Comparison of ENCODE assay signal across 9 cellular contexts in the genomic region with DNA sequence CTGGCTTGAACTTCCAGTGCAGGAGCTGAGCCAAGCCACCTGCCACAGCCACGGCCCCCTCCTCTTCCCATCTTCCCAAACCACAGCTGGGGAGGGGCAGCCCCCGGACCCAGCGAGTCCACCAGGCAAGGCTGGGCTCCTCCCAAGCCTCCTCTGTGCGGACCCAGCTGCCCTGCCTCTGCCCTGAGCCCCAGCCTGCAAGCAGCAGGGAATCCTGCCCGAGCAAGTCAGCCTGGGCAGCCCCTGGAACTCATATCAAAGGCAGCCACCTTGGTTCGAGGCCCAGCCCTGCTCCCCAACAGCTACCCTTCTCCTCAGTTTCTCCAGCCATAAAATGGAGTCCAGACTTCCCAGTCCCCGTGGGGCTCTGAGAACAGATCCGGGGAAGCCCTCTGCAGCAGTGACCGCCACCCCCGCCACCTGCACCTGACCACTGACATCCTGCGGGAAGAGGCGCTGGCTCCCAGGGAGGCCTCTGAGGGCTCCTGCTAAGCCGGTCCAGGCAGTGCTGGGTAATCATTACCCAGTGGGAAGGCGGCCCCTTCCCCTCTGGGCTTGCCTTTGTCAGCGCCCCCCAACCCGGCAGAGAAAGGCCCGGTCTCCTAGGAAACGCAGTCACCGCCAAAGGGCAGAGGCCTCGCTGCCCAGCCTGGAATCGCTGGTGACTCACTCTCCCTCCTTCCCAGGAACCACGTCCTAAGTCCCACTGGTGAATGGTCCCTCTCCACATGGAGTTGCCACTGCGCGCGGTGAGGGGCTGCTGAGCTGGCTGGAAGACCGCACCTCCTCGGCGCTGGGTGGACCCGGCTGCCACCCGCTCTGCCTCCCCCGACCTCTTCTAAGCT. TPM values are rescaled to one million over a fixed set of nuclear protein-coding genes. Genes with fewer than 3 reads are reported as not detected.
DNase-seq lines count a peak whose midpoint lies in the region; ATAC-seq, FAIRE-seq and TF ChIP-seq lines count a peak whose summit lies in the region.
"Had no signal": no experiment of that assay in that cellular context is flagged by ENCODE, and none has a peak within 500 bp of the region (broad histone marks: within the 10 kb centered on the region; RNA-seq: fewer than 3 reads in every experiment).

No MANE protein-coding gene starts in this region.

- TF ChIP-seq CTCF in A549 (IDR thresholded peaks at IDR 0.05): no peak
- no peak for TF ChIP-seq CTCF in WTC11 (IDR thresholded peaks at IDR 0.05)

- peak overlapping the region; percentile 98 for H3K4me3 ChIP-seq in A549
- H3K4me3 ChIP-seq in H7 (ENCODE audit: insufficient read depth, low read depth, low read length): peak overlapping the region; percentile 90
- peak overlapping the region; percentile 99 for H3K4me3 ChIP-seq in trophoblast cell (ENCODE audit: low read depth, low read length)

- no peak overlapping the region for H3K23ac ChIP-seq in trophoblast cell (ENCODE audit: low read length)

- POLR2A ChIA-PET in A549 (lab: Yijun Ruan, JAX): interaction anchor here (0.9 kb wide), 1 partner anchor 116 kb away, joined by 4 read pairs; no protein-coding TSS in a partner anchor
- POLR2A ChIA-PET in WTC11 (lab: Charles Lee): interaction anchor here (0.6 kb wide), 1 partner anchor 34 kb away, joined by 3 read pairs; no protein-coding TSS in a partner anchor

- peak overlapping the region; percentile 95 for H2BK5ac ChIP-seq in trophoblast cell (ENCODE audit: low read depth, low read length, poor library complexity)

- intact Hi-C loops in Right ventricle myocardium superior (cut with DNase I): no loop called here

- H2AK5ac ChIP-seq in trophoblast cell (ENCODE audit: low read length): peak overlapping the region; percentile 91

- H3K36me3 ChIP-seq in H7 (replicated peaks; ENCODE audit: control insufficient read depth, insufficient read depth, low read length) (no peaks in the 10 kb centered on the region), trophoblast cell (ENCODE audit: control insufficient read depth in 1 of 2, insufficient read depth in 2 of 2, low read length in 2 of 2) (peaks cover 16 to 24% of the 10 kb centered on the region in 2 experiments)

- peaks cover 40% of the 10 kb centered on the region for H3K4me1 Mint-ChIP-seq in WTC11

- H2BK120ac ChIP-seq in trophoblast cell (ENCODE audit: insufficient read depth, low read length, poor library complexity): peak overlapping the region; percentile 92

- CTCF ChIA-PET in A549 (lab: Yijun Ruan, JAX) (interaction anchor here (0.6 to 3.2 kb wide), 5 partner anchors 16 to 266 kb away, joined by 3 to 19 read pairs (median 3); no protein-coding TSS in a partner anchor), WTC11 (lab: Charles Lee) (interaction anchor here (0.5 to 2.0 kb wide), 6 partner anchors 30 to 248 kb away, joined by 3 to 17 read pairs (median 5); no protein-coding TSS in a partner anchor)

- DNase-seq in A549 (ENCODE audit: low read depth in 1 of 2, low spot score in 1 of 2): peak; percentile 46 to 75
- peak; percentile 77 for DNase-seq in H7
- peak; percentile 29 for DNase-seq in WTC11 (ENCODE audit: low spot score)
- DNase-seq in Right ventricle myocardium superior: peak; percentile 51
- DNase-seq in trophoblast cell: peak in 1 of 2 donors; percentile 67
- no peak for DNase-seq in midbrain (lab: John Stamatoyannopoulos, UW)

- peak overlapping the region; percentile 91 for H3K14ac ChIP-seq in trophoblast cell (ENCODE audit: low read length)

- no peak for FAIRE-seq in A549 (lab: Jason Lieb, UNC)
- FAIRE-seq: islet of Langerhans had no signal

- no peak overlapping the region for H4K12ac ChIP-seq in trophoblast cell (ENCODE audit: low read depth, low read length)

- H3K27ac ChIP-seq in A549: peak overlapping the region; percentile 98 to 99
- peak overlapping the region; percentile 73 for H3K27ac ChIP-seq in trophoblast cell (ENCODE audit: low read depth, low read length)

- H2BK12ac ChIP-seq in trophoblast cell (ENCODE audit: low read length): no peak overlapping the region

- peak overlapping the region; percentile 74 for H3K4me3 Mint-ChIP-seq in WTC11

- H3K36me3 Mint-ChIP-seq in WTC11: no peaks in the 10 kb centered on the region

- no peaks in the 10 kb centered on the region for H3K27me3 Mint-ChIP-seq in WTC11 (ENCODE audit: low read depth)

- H4K91ac ChIP-seq in trophoblast cell (ENCODE audit: low read depth, low read length): peak overlapping the region; percentile 94

- TF ChIP-seq RAD21 in A549 (conservative IDR thresholded peaks at IDR 0.05 in 1 of 2, IDR thresholded peaks at IDR 0.05 in 1 of 2): no peak

- peak; percentile 34; the same call in 1 of the 2 replicates for TF ChIP-seq POLR2A in A549 (IDR thresholded peaks at IDR 0.05; ENCODE audit: low read length)

- peak overlapping the region; percentile 70 for H2AFZ ChIP-seq in trophoblast cell (ENCODE audit: insufficient read depth, low read length, poor library complexity)

- H3K9me3 ChIP-seq in A549 (no peaks in the 10 kb centered on the region), trophoblast cell (ENCODE audit: insufficient read depth, low read depth, low read length) (no peaks in the 10 kb centered on the region)

- peaks cover 62% of the 10 kb centered on the region for H3K79me2 ChIP-seq in trophoblast cell (ENCODE audit: control insufficient read depth, insufficient read depth, low read length, poor library complexity)

- peak overlapping the region; percentile 67 for H4K8ac ChIP-seq in trophoblast cell (ENCODE audit: low read depth, low read length)

- ATAC-seq in A549 (peak; percentile 16 to 37; a peak in 4 of 6 replicates), WTC11 (no peak), Right ventricle myocardium superior (ENCODE audit: poor library complexity) (no peak), GM19397 (IDR thresholded peaks at IDR 0.05; ENCODE audit: unreplicated experiment) (no peak), GM21723 (IDR thresholded peaks at IDR 0.05; ENCODE audit: unreplicated experiment) (no peak)

- H3K9ac ChIP-seq in trophoblast cell (ENCODE audit: low read length): peak overlapping the region; percentile 98

- no peaks in the 10 kb centered on the region for H3K9me3 Mint-ChIP-seq in WTC11

- no peak overlapping the region for H3K27ac Mint-ChIP-seq in WTC11

- TF ChIP-seq EP300 in A549 (IDR thresholded peaks at IDR 0.05): no peak

- H3K4ac ChIP-seq in trophoblast cell (ENCODE audit: low read depth, low read length): peak overlapping the region; percentile 91

- H3K4me2 ChIP-seq in A549: peak overlapping the region; percentile 99
- peak overlapping the region; percentile 64 for H3K4me2 ChIP-seq in trophoblast cell (ENCODE audit: low read length)

- peak overlapping the region; percentile 97 for H3K18ac ChIP-seq in trophoblast cell (ENCODE audit: low read length)

- H3K4me1 ChIP-seq in A549 (peaks cover 38% of the 10 kb centered on the region), trophoblast cell (ENCODE audit: control insufficient read depth in 1 of 2, insufficient read depth in 2 of 2, low read length in 2 of 2) (peaks cover 15 to 23% of the 10 kb centered on the region in 2 experiments)

- H3K79me1 ChIP-seq in trophoblast cell (ENCODE audit: low read length): peaks cover 33% of the 10 kb centered on the region

- WGBS in A549 (ENCODE audit: missing lambda C conversion rate): 18% methylated on average over 15 of the region's 31 CpGs
- no CpG with 5 or more reads among the region's 31 CpGs for WGBS in trophoblast cell (ENCODE audit: extremely low coverage, insufficient coverage, insufficient read length)

- H3K27me3 ChIP-seq in H7 (ENCODE audit: control insufficient read depth, insufficient read depth, low read length) (no peaks in the 10 kb centered on the region), trophoblast cell (ENCODE audit: insufficient read depth, low read length) (no peaks in the 10 kb centered on the region)

TF ChIP-seq in A549, 52 proteins besides CTCF, POLR2A, EP300 and RAD21 (continues in another document):
- TF ChIP-seq MAX (IDR thresholded peaks at IDR 0.05): peak; percentile 77; the same call in 1 of the 2 replicates

TF ChIP-seq in WTC11, 78 proteins besides CTCF, POLR2A, EP300 and RAD21 (continues in another document):
- TF ChIP-seq TEAD1 (CRISPR knock-in tag; IDR thresholded peaks at IDR 0.05) (no peak), PREB (CRISPR knock-in tag; IDR thresholded peaks at IDR 0.05; ENCODE audit: borderline replicate concordance) (no peak), ZNF263 (CRISPR knock-in tag; IDR thresholded peaks at IDR 0.05; ENCODE audit: low read depth) (no peak)

RNA-seq across cellular contexts. Expression of gene VAV2, which starts 1.5 kb away (rescaled TPM):
- polyA plus RNA-seq in A549 (2011; rRNA removed) (9.8 and 11.5 TPM in 2 replicates), A549 (2017; fragmentation: RNase III; extraction: RNeasy Plus Mini Kit Qiagen cat#74134 plus additional on column Dnase treatment) (19.5 to 21.4 TPM (median 20.5 TPM) in 3 replicates)
- polyA plus RNA-seq in A549 (2012; cell fraction: cytosol; rRNA removed): 13.7 and 16.4 TPM in 2 replicates
- polyA plus RNA-seq in A549 (2012; cell fraction: nucleus; rRNA removed): 25.7 and 27.0 TPM in 2 replicates
- polyA minus RNA-seq in A549 (2011; rRNA and poly(A)+ RNA removed): 18.5 and 19.8 TPM in 2 replicates
- 17.7 and 26.9 TPM in 2 replicates for total RNA-seq in H7 (2014; rRNA removed; shearing (Covaris generic))
- total RNA-seq in WTC11 (2021) (31.1 to 39.7 TPM (median 34.9 TPM) in 3 replicates), Right ventricle myocardium superior (4.9 TPM)
- polyA plus RNA-seq in trophoblast cell (2013): 54.6 and 55.9 TPM in 2 replicates

RNA-seq across cellular contexts. Expression of gene BRD3OS, which starts 34.7 kb away (rescaled TPM):
- 10.4 and 12.2 TPM in 2 replicates for polyA plus RNA-seq in A549 (2011; rRNA removed)
- 9.3 and 12.6 TPM in 2 replicates for polyA plus RNA-seq in A549 (2012; cell fraction: cytosol; rRNA removed)
- polyA plus RNA-seq in A549 (2012; cell fraction: nucleus; rRNA removed): 5.7 and 7.5 TPM in 2 replicates
- polyA plus RNA-seq in A549 (2017; fragmentation: RNase III; extraction: RNeasy Plus Mini Kit Qiagen cat#74134 plus additional on column Dnase treatment): 10.8 to 12.0 TPM (median 11.2 TPM) in 3 replicates
- 7.4 and 8.6 TPM in 2 replicates for polyA minus RNA-seq in A549 (2011; rRNA and poly(A)+ RNA removed)
- 16.2 and 25.7 TPM in 2 replicates for total RNA-seq in H7 (2014; rRNA removed; shearing (Covaris generic))
- 16.2 to 16.9 TPM (median 16.6 TPM) in 3 replicates for total RNA-seq in WTC11 (2021)
- total RNA-seq in Right ventricle myocardium superior: 4.9 TPM
- polyA plus RNA-seq in trophoblast cell (2013): 7.4 and 8.4 TPM in 2 replicates

Comparison
In these comparisons a context has a peak if more than half of its experiments do, and no peak if none do; other contexts are left out.
1. ATAC-seq: peak in A549 (2 of 2); none in WTC11 (single experiment), Right ventricle myocardium superior (single experiment), GM19397 (single experiment) and GM21723 (single experiment).
2. Of the 8 proteins assayed by ChIP-seq in both WTC11 and A549: peak only in WTC11: none; only in A549: MAX; in both: none; in neither: 7.
3. Peak in every context shown above with its lines, with median percentiles within 50 percentile points of each other: H3K4me3 ChIP-seq.